33 cellular contexts compared by ENCODE assay signal in the genomic region with DNA sequence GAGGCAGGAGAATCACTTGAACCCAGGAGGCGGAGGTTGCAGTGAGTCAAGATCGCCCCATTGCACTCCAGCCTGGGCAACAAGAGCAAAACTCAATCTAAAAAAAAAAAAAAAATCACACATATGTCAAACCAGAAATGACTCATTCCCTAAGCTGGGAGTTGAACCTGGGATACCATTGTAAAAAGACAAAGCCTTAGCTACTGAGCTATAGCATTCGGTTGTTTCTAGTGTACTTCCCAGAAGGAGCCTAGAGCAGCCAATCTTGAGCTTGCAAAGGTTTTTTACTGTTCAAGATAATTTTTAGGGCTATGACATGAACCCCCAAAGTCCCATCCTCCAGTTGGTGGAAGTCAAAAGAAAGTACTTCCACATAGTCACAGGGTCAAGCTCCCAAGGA.
A peak's percentile ranks its signal among the peaks of the same experiment; 100 is the strongest.
DNase-seq lines count a peak whose midpoint lies in the region; ATAC-seq and TF ChIP-seq lines count a peak whose summit lies in the region.
"Had no signal": no experiment of that assay in that cellular context is flagged by ENCODE, and none has a peak within 500 bp of the region (broad histone marks: within the 10 kb centered on the region; RNA-seq: fewer than 3 reads in every experiment).

No MANE protein-coding gene starts in this region.

- no peak overlapping the region for H3K4ac ChIP-seq in mesenchymal stem cell (ENCODE audit: low read depth in 1 of 2, low read length in 2 of 2)

- no peak overlapping the region for H2AFZ ChIP-seq in mesenchymal stem cell (ENCODE audit: low read depth, low read length)

- peaks cover 7% of the 10 kb centered on the region for H3K9me3 ChIP-seq in mesenchymal stem cell (ENCODE audit: control insufficient read depth, low read length)
- H3K9me3 ChIP-seq: BE2C, esophagus squamous epithelium, SK-N-SH had no signal

- 100% methylated on average over 3 of the region's 3 CpGs for WGBS in mesenchymal stem cell

- no peak overlapping the region for H3K4me3 Mint-ChIP-seq in natural killer cell treated with Interleukin-12 subunit alpha and Interleukin-12 subunit beta and Interleukin-15 and Interleukin-18, amount 100 ng/mL, for 72 hours
- H3K4me3 Mint-ChIP-seq: activated CD8-positive, alpha-beta memory T cell treated with anti-CD3 and anti-CD28 coated beads, Interleukin-2, amount 10 ng/mL, durations not matched to agents 7 days and 5 days; activated T-cell treated with anti-CD3 and anti-CD28 coated beads, Interleukin-2, amount 50 U/mL, for 4 hours; CD8-positive, alpha-beta T cell; immature natural killer cell; T-helper 1 cell treated with Interleukin-12 subunit alpha and Interleukin-12 subunit beta and Interleukin-4 antibody, amounts not matched to agents 30 μg/mL and 1 μg/mL, for 36 hours had no signal

- H3K23ac ChIP-seq in mesenchymal stem cell (ENCODE audit: low read length in 2 of 2) = no peak overlapping the region

- no peaks in the 10 kb centered on the region for H3K79me1 ChIP-seq in mesenchymal stem cell (replicated peaks; ENCODE audit: low read length, poor library complexity, severe bottlenecking)

- no peak overlapping the region for H2BK12ac ChIP-seq in mesenchymal stem cell (ENCODE audit: low read length in 2 of 2)

- H3K27me3 Mint-ChIP-seq in natural killer cell treated with Interleukin-12 subunit alpha and Interleukin-12 subunit beta and Interleukin-15 and Interleukin-18, amount 100 ng/mL, for 72 hours = peaks cover 38 to 41% of the 10 kb centered on the region in 2 donors

- H3K4me1 ChIP-seq in mesenchymal stem cell (ENCODE audit: control insufficient read depth, insufficient read depth, low read depth, low read length) = no peaks in the 10 kb centered on the region
- H3K4me1 ChIP-seq: BE2C had no signal

- no peak overlapping the region for H3K14ac ChIP-seq in mesenchymal stem cell (ENCODE audit: low read length in 2 of 2)

- peak; percentile 45 for DNase-seq in EL
- DNase-seq in MV-4-11 (lab: John Stamatoyannopoulos, UW) = peak; percentile 14
- DNase-seq in choroid plexus epithelial cell (ENCODE audit: low read depth) = peak; percentile 13
- DNase-seq in mesenchymal stem cell = no peak
- no peak for DNase-seq in activated naive CD4-positive, alpha-beta T cell treated with anti-CD3 and anti-CD28 coated beads, Interleukin-2, amount 50 U/mL, for 16 hours
- DNase-seq in natural killer cell treated with Interleukin-12 subunit alpha and Interleukin-12 subunit beta and Interleukin-15 and Interleukin-18, amount 100 ng/mL, for 72 hours (ENCODE audit: low spot score) = no peak
- no peak for DNase-seq in stimulated activated CD4-positive, alpha-beta T cell treated with anti-CD3 and anti-CD28 coated beads, Interleukin-4, amount 100 ng/mL, for 1 hour
- no peak for DNase-seq in NCI-H1105 (lab: John Stamatoyannopoulos, UW)
- DNase-seq: ACHN; activated CD4-positive, alpha-beta T cell treated with anti-CD3 and anti-CD28 coated beads, Interleukin-2, amount 50 U/mL, for 4 hours; activated CD8-positive, alpha-beta memory T cell treated with anti-CD3 and anti-CD28 coated beads, Interleukin-2, amount 10 ng/mL, durations not matched to agents 7 days and 5 days; activated gamma-delta T cell treated with Interleukin-2 at 50 U/mL for 16 hours; activated T-cell treated with anti-CD3 and anti-CD28 coated beads, Interleukin-2, amount 50 U/mL, for 4 hours; BE2C; CD8-positive, alpha-beta T cell; cerebellar nuclear complex; dorsolateral prefrontal cortex; esophagus squamous epithelium; immature natural killer cell; KBM-7; NCI-H1436 treated with DMSO at 0.1 percent for 48 hours; NCI-H2081 treated with DMSO at 0.1 percent for 48 hours; NCI-H2227 treated with DMSO at 0.1 percent for 48 hours; NCI-H526 treated with DMSO at 0.1 percent for 48 hours; NK-92 treated with Interleukin-12 subunit alpha and Interleukin-12 subunit beta, amount 100 ng/mL, for 24 hours; PC-3; SK-N-SH; stimulated activated CD4-positive, alpha-beta T cell treated with anti-CD3 and anti-CD28 coated beads, Interleukin-4, amount 100 ng/mL, for 24 hours had no signal

- no peaks in the 10 kb centered on the region for H3K9me3 Mint-ChIP-seq in natural killer cell treated with Interleukin-12 subunit alpha and Interleukin-12 subunit beta and Interleukin-15 and Interleukin-18, amount 100 ng/mL, for 72 hours
- H3K9me3 Mint-ChIP-seq: T-helper 1 cell treated with Interleukin-12 subunit alpha and Interleukin-12 subunit beta and Interleukin-4 antibody, amounts not matched to agents 30 μg/mL and 1 μg/mL, for 36 hours had no signal

- H2BK120ac ChIP-seq in mesenchymal stem cell (ENCODE audit: low read depth, low read length) = no peak overlapping the region

- peak overlapping the region; percentile 24 for H3K9ac ChIP-seq in mesenchymal stem cell (ENCODE audit: low read length)
- H3K9ac ChIP-seq: SK-N-SH had no signal

- no peak overlapping the region for H4K91ac ChIP-seq in mesenchymal stem cell (ENCODE audit: low read length)

- H4K8ac ChIP-seq in mesenchymal stem cell (ENCODE audit: low read length) = no peak overlapping the region

- no peak overlapping the region for H3K4me2 ChIP-seq in mesenchymal stem cell (ENCODE audit: low read length, poor library complexity, severe bottlenecking)
- H3K4me2 ChIP-seq: SK-N-SH had no signal

- H3K18ac ChIP-seq in mesenchymal stem cell (ENCODE audit: low read depth in 1 of 2, low read length in 2 of 2) = no peak overlapping the region

- H3K36me3 Mint-ChIP-seq in natural killer cell treated with Interleukin-12 subunit alpha and Interleukin-12 subunit beta and Interleukin-15 and Interleukin-18, amount 100 ng/mL, for 72 hours = peaks cover 6% of the 10 kb centered on the region
- H3K36me3 Mint-ChIP-seq: activated CD8-positive, alpha-beta memory T cell treated with anti-CD3 and anti-CD28 coated beads, Interleukin-2, amount 10 ng/mL, durations not matched to agents 7 days and 5 days; CD8-positive, alpha-beta T cell; immature natural killer cell had no signal

- no peak overlapping the region for H3K27ac Mint-ChIP-seq in natural killer cell treated with Interleukin-12 subunit alpha and Interleukin-12 subunit beta and Interleukin-15 and Interleukin-18, amount 100 ng/mL, for 72 hours
- H3K27ac Mint-ChIP-seq: activated CD8-positive, alpha-beta memory T cell treated with anti-CD3 and anti-CD28 coated beads, Interleukin-2, amount 10 ng/mL, durations not matched to agents 7 days and 5 days; CD8-positive, alpha-beta T cell; immature natural killer cell; progenitor cell of endocrine pancreas; T-helper 1 cell treated with Interleukin-12 subunit alpha and Interleukin-12 subunit beta and Interleukin-4 antibody, amounts not matched to agents 30 μg/mL and 1 μg/mL, for 36 hours had no signal

- no peak overlapping the region for H3K27ac ChIP-seq in mesenchymal stem cell (ENCODE audit: low read length, poor library complexity, severe bottlenecking)
- H3K27ac ChIP-seq: dorsolateral prefrontal cortex, esophagus squamous epithelium, tibial nerve had no signal

- H2BK5ac ChIP-seq in mesenchymal stem cell (ENCODE audit: low read depth, low read length, poor library complexity, severe bottlenecking) = no peak overlapping the region

- no peak for TF ChIP-seq CTCF in choroid plexus epithelial cell (conservative IDR thresholded peaks at IDR 0.05; ENCODE audit: low read depth, low read length)

- H3K4me3 ChIP-seq in choroid plexus epithelial cell (ENCODE audit: low read depth, low read length) = no peak overlapping the region
- H3K4me3 ChIP-seq in mesenchymal stem cell (ENCODE audit: insufficient read depth in 1 of 2, low read depth in 1 of 2, low read length in 2 of 2) = no peak overlapping the region
- H3K4me3 ChIP-seq: dorsolateral prefrontal cortex, esophagus squamous epithelium, tibial nerve had no signal

- H3K4me1 Mint-ChIP-seq in natural killer cell treated with Interleukin-12 subunit alpha and Interleukin-12 subunit beta and Interleukin-15 and Interleukin-18, amount 100 ng/mL, for 72 hours (ENCODE audit: low read depth in 2 of 2) = no peaks in the 10 kb centered on the region
- H3K4me1 Mint-ChIP-seq: activated CD8-positive, alpha-beta memory T cell treated with anti-CD3 and anti-CD28 coated beads, Interleukin-2, amount 10 ng/mL, durations not matched to agents 7 days and 5 days; immature natural killer cell had no signal

- no peaks in the 10 kb centered on the region for H3K36me3 ChIP-seq in mesenchymal stem cell (ENCODE audit: control insufficient read depth in 1 of 2, insufficient read depth in 2 of 2, low read depth in 1 of 2, low read length in 2 of 2)
- H3K36me3 ChIP-seq: BE2C, esophagus squamous epithelium, tibial nerve had no signal

- no peak overlapping the region for H2BK15ac ChIP-seq in mesenchymal stem cell (ENCODE audit: low read depth, poor library complexity, severe bottlenecking)

- H3K27me3 ChIP-seq in mesenchymal stem cell (ENCODE audit: control insufficient read depth in 1 of 2, insufficient read depth in 1 of 2, low read length in 2 of 2) = peaks cover 0 to 33% of the 10 kb centered on the region in 2 experiments

- H2AK5ac ChIP-seq in mesenchymal stem cell (ENCODE audit: low read length, severe bottlenecking) = no peak overlapping the region

- no peak for ATAC-seq in natural killer cell treated with Interleukin-12 subunit alpha and Interleukin-12 subunit beta and Interleukin-15 and Interleukin-18, amount 100 ng/mL, for 72 hours
- ATAC-seq: activated CD8-positive, alpha-beta memory T cell treated with anti-CD3 and anti-CD28 coated beads, Interleukin-2, amount 10 ng/mL, durations not matched to agents 7 days and 5 days; activated T-cell treated with anti-CD3 and anti-CD28 coated beads, Interleukin-2, amount 50 U/mL, for 4 hours; CD8-positive, alpha-beta T cell; left lobe of liver; PC-3; sciatic nerve had no signal

Comparison
In these comparisons a context has a peak if more than half of its experiments do, and no peak if none do; other contexts are left out.
1. DNase-seq: peak in EL (single experiment), MV-4-11 (single experiment) and choroid plexus epithelial cell (single experiment); none in mesenchymal stem cell (single experiment), activated naive CD4-positive, alpha-beta T cell treated with anti-CD3 and anti-CD28 coated beads, Interleukin-2, amount 50 U/mL, for 16 hours (single experiment), natural killer cell treated with Interleukin-12 subunit alpha and Interleukin-12 subunit beta and Interleukin-15 and Interleukin-18, amount 100 ng/mL, for 72 hours (single experiment), stimulated activated CD4-positive, alpha-beta T cell treated with anti-CD3 and anti-CD28 coated beads, Interleukin-4, amount 100 ng/mL, for 1 hour (single experiment) and NCI-H1105 (single experiment).